Comparison of ENCODE assay signal across 8 cellular contexts in genomic region chr6:79536615-79536968, GRCh38. TPM values are rescaled to one million over a fixed set of nuclear protein-coding genes. Genes with fewer than 3 reads are reported as not detected.
A peak's percentile ranks its signal among the peaks of the same experiment; 100 is the strongest.
DNase-seq lines count a peak whose midpoint lies in the region; ATAC-seq and TF ChIP-seq lines count a peak whose summit lies in the region.

No MANE protein-coding gene starts in this region.

- no peak for ATAC-seq in HG02610 (IDR thresholded peaks at IDR 0.05; ENCODE audit: unreplicated experiment)

- H2AFZ ChIP-seq in mesenchymal stem cell (ENCODE audit: low read depth, low read length), result peak overlapping the region; percentile 91

- H3K4me1 ChIP-seq in HUES64 (ENCODE audit: insufficient read depth, low read length) (peaks cover 14% of the 10 kb centered on the region), mesenchymal stem cell (ENCODE audit: control insufficient read depth, insufficient read depth, low read depth, low read length) (no peaks in the 10 kb centered on the region)

- DNase-seq in AG04449 (ENCODE audit: low read depth, low spot score) (no peak), mesenchymal stem cell (peak; percentile 65), iPS-NIHi7 (ENCODE audit: extremely low spot score) (no peak)
- no peak for DNase-seq in NK-92 treated with Interleukin-12 subunit alpha and Interleukin-12 subunit beta, amount 100 ng/mL, for 24 hours (lab: John Stamatoyannopoulos, UW)
- no peak for DNase-seq in activated CD8-positive, alpha-beta memory T cell treated with anti-CD3 and anti-CD28 coated beads, Interleukin-2, amount 50 U/mL, for 48 hours

- H2BK5ac ChIP-seq in mesenchymal stem cell (ENCODE audit: low read depth, low read length, poor library complexity, severe bottlenecking), result no peak overlapping the region

- H2BK120ac ChIP-seq in mesenchymal stem cell (ENCODE audit: low read depth, low read length), result no peak overlapping the region

- H3K36me3 ChIP-seq in HUES64 (ENCODE audit: insufficient read depth, low read length) (peaks cover 5% of the 10 kb centered on the region; the same call in 1 of the 2 replicates), mesenchymal stem cell (ENCODE audit: control insufficient read depth in 1 of 2, insufficient read depth in 2 of 2, low read depth in 1 of 2, low read length in 2 of 2) (peaks cover 0 to 4% of the 10 kb centered on the region in 2 experiments)

- H2BK15ac ChIP-seq in mesenchymal stem cell (ENCODE audit: low read depth, poor library complexity, severe bottlenecking), result peak overlapping the region; percentile 33

- H3K9ac ChIP-seq in HUES64 (ENCODE audit: low read depth, low read length), result peak overlapping the region; percentile 79
- peak overlapping the region; percentile 96 for H3K9ac ChIP-seq in mesenchymal stem cell (ENCODE audit: low read length)

- no peak overlapping the region for H3K4ac ChIP-seq in mesenchymal stem cell (ENCODE audit: low read depth in 1 of 2, low read length in 2 of 2)

- peak overlapping the region; percentile 86 for H3K4me2 ChIP-seq in mesenchymal stem cell (ENCODE audit: low read length, poor library complexity, severe bottlenecking)

- H3K27ac ChIP-seq in HUES64 (ENCODE audit: low read depth, low read length) (peak overlapping the region; percentile 86), cingulate gyrus (ENCODE audit: low read depth, low read length) (peak overlapping the region; percentile 81), mesenchymal stem cell (ENCODE audit: low read length, poor library complexity, severe bottlenecking) (peak overlapping the region; percentile 92)

- H3K23ac ChIP-seq in mesenchymal stem cell (ENCODE audit: low read length in 2 of 2), result no peak overlapping the region

- POLR2A ChIA-PET in AG04449 (lab: Yijun Ruan, JAX), result no interaction called here

- H3K79me1 ChIP-seq in mesenchymal stem cell (replicated peaks; ENCODE audit: low read length, poor library complexity, severe bottlenecking), result peaks cover 7% of the 10 kb centered on the region

- no peaks in the 10 kb centered on the region for H3K27me3 ChIP-seq in HUES64 (ENCODE audit: insufficient read depth, low read length)
- no peaks in the 10 kb centered on the region for H3K27me3 ChIP-seq in mesenchymal stem cell (ENCODE audit: control insufficient read depth in 1 of 2, insufficient read depth in 1 of 2, low read length in 2 of 2)

- H3K4me3 ChIP-seq in AG04449 (ENCODE audit: low read depth, low read length) (peak overlapping the region; percentile 96), HUES64 (ENCODE audit: low read length) (peak overlapping the region; percentile 75), mesenchymal stem cell (ENCODE audit: insufficient read depth in 1 of 2, low read depth in 1 of 2, low read length in 2 of 2) (peak overlapping the region; percentile 94 to 97)

- CTCF ChIA-PET in AG04449 (lab: Yijun Ruan, JAX), result interaction anchor here (2.4 kb wide), 1 partner anchor 9 kb away, joined by 14 read pairs; no protein-coding TSS in a partner anchor

- no peak overlapping the region for H4K8ac ChIP-seq in mesenchymal stem cell (ENCODE audit: low read length)

- WGBS in HUES64, result 2% methylated on average over 8 of the region's 10 CpGs
- under 1% methylated on average over 10 of the region's 10 CpGs for WGBS in mesenchymal stem cell

- peak overlapping the region; percentile 19 to 79 for H3K18ac ChIP-seq in mesenchymal stem cell (ENCODE audit: low read depth in 1 of 2, low read length in 2 of 2)

- no peak for TF ChIP-seq CTCF in AG04449 (IDR thresholded peaks at IDR 0.05; ENCODE audit: insufficient read depth, low read length, missing control alignments)

- H3K9me3 ChIP-seq in HUES64 (ENCODE audit: insufficient read depth, low read depth, low read length), result no peaks in the 10 kb centered on the region
- H3K9me3 ChIP-seq in mesenchymal stem cell (ENCODE audit: control insufficient read depth, low read length), result no peaks in the 10 kb centered on the region

- no peak overlapping the region for H4K91ac ChIP-seq in mesenchymal stem cell (ENCODE audit: low read length)

- H2BK12ac ChIP-seq in mesenchymal stem cell (ENCODE audit: low read length in 2 of 2), result no peak overlapping the region

- H3K14ac ChIP-seq in mesenchymal stem cell (ENCODE audit: low read length in 2 of 2), result no peak overlapping the region

- no peak overlapping the region for H2AK5ac ChIP-seq in mesenchymal stem cell (ENCODE audit: low read length, severe bottlenecking)

RNA-seq across cellular contexts. Expression of gene LCA5, which starts 0.6 kb away (rescaled TPM):
- polyA plus RNA-seq in HUES64 (2013, experiment 1 of 2), result 2.0 TPM
- 2.6 TPM for polyA plus RNA-seq in HUES64 (2013, experiment 2 of 2)
- 5.3 TPM for polyA plus RNA-seq in mesenchymal stem cell (2013, experiment 1 of 2)
- 5.5 TPM for polyA plus RNA-seq in mesenchymal stem cell (2013, experiment 2 of 2)
